Comparison of ENCODE assay signal across 10 cellular contexts in the genomic region with DNA sequence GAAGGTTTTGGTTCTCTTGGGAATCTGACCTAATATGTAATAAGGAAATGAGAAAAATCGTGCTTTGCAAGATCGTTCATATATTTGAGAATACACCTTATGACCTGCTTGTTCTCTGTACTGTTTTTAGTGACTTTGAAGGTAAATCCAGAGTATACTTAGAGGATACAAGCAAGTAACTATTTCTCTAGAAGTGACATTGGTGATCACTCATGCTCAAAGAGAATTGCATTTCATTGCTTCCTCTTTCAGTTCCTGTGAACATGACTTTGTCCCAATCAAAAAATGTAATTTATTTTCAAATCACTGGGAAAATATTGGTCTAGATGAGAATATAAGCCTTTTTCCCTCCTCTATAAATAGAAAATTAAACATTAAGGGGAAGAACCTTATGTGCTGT. TPM values are rescaled to one million over a fixed set of nuclear protein-coding genes. Genes with fewer than 3 reads are reported as not detected.
DNase-seq lines count a peak whose midpoint lies in the region; ATAC-seq and TF ChIP-seq lines count a peak whose summit lies in the region.
"Had no signal": no experiment of that assay in that cellular context is flagged by ENCODE, and none has a peak within 500 bp of the region (broad histone marks: within the 10 kb centered on the region; RNA-seq: fewer than 3 reads in every experiment).

No MANE protein-coding gene starts in this region.

- H3K27me3 ChIP-seq in ACC112 (ENCODE audit: insufficient read depth, low read length), result no peaks in the 10 kb centered on the region
- no peaks in the 10 kb centered on the region for H3K27me3 ChIP-seq in breast epithelium
- H3K27me3 ChIP-seq in tibial nerve, result no peaks in the 10 kb centered on the region

- no peak for TF ChIP-seq EP300 in tibial nerve (IDR thresholded peaks at IDR 0.05)

- TF ChIP-seq CTCF in GM12865 (IDR thresholded peaks at IDR 0.05; ENCODE audit: insufficient read depth, low read depth, low read length, missing control alignments) (no peak), brain (conservative IDR thresholded peaks at IDR 0.05) (no peak), breast epithelium (IDR thresholded peaks at IDR 0.05) (no peak), tibial nerve (IDR thresholded peaks at IDR 0.05) (no peak)

- H3K79me2 ChIP-seq in ACC112 (ENCODE audit: control insufficient read depth, insufficient read depth, low read length, unreplicated experiment), result peaks cover 84% of the 10 kb centered on the region

- peaks cover 12% of the 10 kb centered on the region for H3K27me3 Mint-ChIP-seq in brain

- peak overlapping the region; percentile 95 for H3K4me3 ChIP-seq in ACC112 (ENCODE audit: low read depth, low read length)
- H3K4me3 ChIP-seq in GM12865 (ENCODE audit: low read depth, low read length), result peak overlapping the region; percentile 22; the same call in 1 of the 2 replicates
- H3K4me3 ChIP-seq in breast epithelium, result no peak overlapping the region
- no peak overlapping the region for H3K4me3 ChIP-seq in tibial nerve

- ATAC-seq in HG03159 (IDR thresholded peaks at IDR 0.05; ENCODE audit: unreplicated experiment), result peak; percentile 37
- ATAC-seq in left lobe of liver, result no peak

- H3K9me3 ChIP-seq in breast epithelium (no peaks in the 10 kb centered on the region), tibial nerve (no peaks in the 10 kb centered on the region)

- peak; percentile 48 for DNase-seq in GM12865 (ENCODE audit: low read depth)
- no peak for DNase-seq in left lobe of liver (ENCODE audit: low spot score)
- no peak for DNase-seq in AG08395 (ENCODE audit: low spot score)
- DNase-seq in breast epithelium (ENCODE audit: low spot score in 2 of 2), result no peak
- no peak for DNase-seq in tibial nerve (ENCODE audit: low spot score in 2 of 2)
- DNase-seq: DMS153 had no signal

- no peaks in the 10 kb centered on the region for H3K36me3 ChIP-seq in ACC112 (ENCODE audit: insufficient read depth, low read length)
- H3K36me3 ChIP-seq in breast epithelium, result no peaks in the 10 kb centered on the region
- no peaks in the 10 kb centered on the region for H3K36me3 ChIP-seq in tibial nerve

- 57 to 59% methylated on average over 2 of the region's 2 CpGs for WGBS in tibial nerve, 2 donors

- H3K4me3 Mint-ChIP-seq in brain, result peak overlapping the region in 3 of 5 experiments; percentile 38 to 74 (median 44)

- no peaks in the 10 kb centered on the region for H3K36me3 Mint-ChIP-seq in brain

- no peak overlapping the region for H3K27ac Mint-ChIP-seq in brain

- H3K4me1 Mint-ChIP-seq in brain, result peaks cover 16% of the 10 kb centered on the region

- intact Hi-C loops in breast epithelium (cut with DNase I; ENCODE audit: low total_unique reads), result no loop called here

- H3K4me1 ChIP-seq in ACC112 (ENCODE audit: control insufficient read depth, insufficient read depth, low read length, unreplicated experiment) (peaks cover 61% of the 10 kb centered on the region), breast epithelium (peaks cover 0 to 13% of the 10 kb centered on the region in 2 donors), tibial nerve (peaks cover 0 to 75% (median 40%) of the 10 kb centered on the region in 4 donors)

- no peaks in the 10 kb centered on the region for H3K9me3 Mint-ChIP-seq in brain

- H2AFZ ChIP-seq in ACC112 (ENCODE audit: low read length, unreplicated experiment), result no peak overlapping the region

- TF ChIP-seq POLR2A in breast epithelium (IDR thresholded peaks at IDR 0.05), result no peak
- TF ChIP-seq POLR2A in tibial nerve (IDR thresholded peaks at IDR 0.05), result no peak

- H3K27ac ChIP-seq in ACC112 (ENCODE audit: low read depth, low read length) (no peak overlapping the region), breast epithelium (no peak overlapping the region), tibial nerve (peak overlapping the region in 1 of 4 donors; percentile 33)
- H3K27ac ChIP-seq: epithelial cell of prostate had no signal

RNA-seq across cellular contexts. Expression of a gene that starts 2.7 kb away (rescaled TPM):
- polyA plus RNA-seq in brain (ENCODE audit: insufficient read depth, low read depth, low replicate concordance), result 22.8 TPM
- total RNA-seq in left lobe of liver, result 53.1 TPM
- 100 to 1,000 TPM; 142 to 215 (median 182) TPM for total RNA-seq in breast epithelium
- total RNA-seq in tibial nerve, result 100 to 1,000 TPM; 130 to 176 (median 150) TPM

Comparison
In these comparisons a context has a peak if more than half of its experiments do, and no peak if none do; other contexts are left out.
1. H3K4me3 ChIP-seq: peak in ACC112 (single experiment) and GM12865 (single experiment); none in breast epithelium (0 of 3) and tibial nerve (0 of 4).